In the genomic region with DNA sequence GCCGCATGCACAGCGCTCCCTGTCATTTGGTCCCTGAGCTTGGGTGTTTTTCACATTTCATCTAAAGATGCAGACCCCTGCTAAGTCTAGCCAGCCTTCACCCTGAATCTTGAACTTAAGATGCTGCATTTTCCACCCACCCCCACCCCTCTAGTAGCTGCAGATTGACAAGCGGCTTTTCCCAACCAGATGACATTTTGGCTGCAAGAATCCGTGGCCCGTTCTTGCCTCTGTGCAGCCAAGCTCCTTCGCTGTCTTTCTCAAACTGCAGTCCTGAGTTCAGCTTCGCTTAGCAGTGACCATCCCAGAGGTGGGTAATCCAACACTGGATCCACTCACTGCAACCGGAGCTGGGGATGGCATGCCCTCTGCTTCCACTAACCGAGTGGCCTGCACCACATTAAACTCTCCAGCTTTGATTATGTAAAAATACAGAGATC, we compare ENCODE assay signal across 8 cellular contexts. TPM values are rescaled to one million over a fixed set of nuclear protein-coding genes. Genes with fewer than 3 reads are reported as not detected.
DNase-seq lines count a peak whose midpoint lies in the region; TF ChIP-seq lines count a peak whose summit lies in the region.

No MANE protein-coding gene starts in this region.

- WGBS in trophoblast cell (ENCODE audit: extremely low coverage, insufficient coverage, insufficient read length), result no CpG with 5 or more reads among the region's 9 CpGs

- H2AFZ ChIP-seq in trophoblast cell (ENCODE audit: insufficient read depth, low read length, poor library complexity), result peak overlapping the region; percentile 88

- peaks cover 6% of the 10 kb centered on the region for H3K79me1 ChIP-seq in trophoblast cell (ENCODE audit: low read length)

- no peaks in the 10 kb centered on the region for H3K9me3 ChIP-seq in SJSA1 (replicated peaks)
- no peaks in the 10 kb centered on the region for H3K9me3 ChIP-seq in trophoblast cell (ENCODE audit: insufficient read depth, low read depth, low read length)

- peak overlapping the region; percentile 62 for H2BK5ac ChIP-seq in trophoblast cell (ENCODE audit: low read depth, low read length, poor library complexity)

- peaks cover 13% of the 10 kb centered on the region for H3K36me3 ChIP-seq in SJSA1
- no peaks in the 10 kb centered on the region for H3K36me3 ChIP-seq in trophoblast cell (ENCODE audit: control insufficient read depth in 1 of 2, insufficient read depth in 2 of 2, low read length in 2 of 2)

- TF ChIP-seq CTCF in fibroblast of mammary gland (conservative IDR thresholded peaks at IDR 0.05; ENCODE audit: control insufficient read depth, insufficient read depth, low read depth, low read length), result no peak

- peaks cover 31% of the 10 kb centered on the region for H3K4me1 ChIP-seq in SJSA1 (replicated peaks)
- H3K4me1 ChIP-seq in trophoblast cell (ENCODE audit: control insufficient read depth in 1 of 2, insufficient read depth in 2 of 2, low read length in 2 of 2), result peaks cover 6 to 9% of the 10 kb centered on the region in 2 experiments

- peak overlapping the region; percentile 91 for H4K12ac ChIP-seq in trophoblast cell (ENCODE audit: low read depth, low read length)

- peak overlapping the region; percentile 65 for H3K4me2 ChIP-seq in trophoblast cell (ENCODE audit: low read length)

- H3K27me3 ChIP-seq in SJSA1 (replicated peaks) (no peaks in the 10 kb centered on the region), trophoblast cell (ENCODE audit: insufficient read depth, low read length) (no peaks in the 10 kb centered on the region)

- peak overlapping the region; percentile 41 for H2BK12ac ChIP-seq in trophoblast cell (ENCODE audit: low read length)

- no peak overlapping the region for H2BK120ac ChIP-seq in trophoblast cell (ENCODE audit: insufficient read depth, low read length, poor library complexity)

- H3K18ac ChIP-seq in trophoblast cell (ENCODE audit: low read length), result peak overlapping the region; percentile 83

- H4K91ac ChIP-seq in trophoblast cell (ENCODE audit: low read depth, low read length), result peak overlapping the region; percentile 91

- H3K23ac ChIP-seq in trophoblast cell (ENCODE audit: low read length), result no peak overlapping the region

- H3K4me3 ChIP-seq in SJSA1 (peak overlapping the region; percentile 85), fibroblast of mammary gland (ENCODE audit: control insufficient read depth, low read depth, low read length) (peak overlapping the region; percentile 30), trophoblast cell (ENCODE audit: low read depth, low read length) (peak overlapping the region; percentile 25)

- peak overlapping the region; percentile 97 for H4K8ac ChIP-seq in trophoblast cell (ENCODE audit: low read depth, low read length)

- H3K4ac ChIP-seq in trophoblast cell (ENCODE audit: low read depth, low read length), result no peak overlapping the region

- H3K27ac ChIP-seq in SJSA1, result peak overlapping the region; percentile 77
- H3K27ac ChIP-seq in trophoblast cell (ENCODE audit: low read depth, low read length), result peak overlapping the region; percentile 57

- peak; percentile 27 for DNase-seq in GM03348 (ENCODE audit: low spot score)
- no peak for DNase-seq in SJSA1 (ENCODE audit: low read depth in 1 of 2, low spot score in 2 of 2)
- peak; percentile 5 for DNase-seq in fibroblast of mammary gland (ENCODE audit: low read depth)
- DNase-seq in trophoblast cell, result peak in 1 of 2 donors; percentile 10
- DNase-seq in NCI-H2029 treated with DMSO at 0.1 percent for 48 hours (lab: John Stamatoyannopoulos, UW), result no peak
- DNase-seq in MV-4-11 (lab: John Stamatoyannopoulos, UW), result no peak
- DNase-seq in superior temporal gyrus (ENCODE audit: extremely low spot score), result no peak
- DNase-seq in stimulated activated CD4-positive, alpha-beta T cell treated with anti-CD3 and anti-CD28 coated beads, Interleukin-4, amount 100 ng/mL, for 4 hours, result no peak

- H3K9ac ChIP-seq in trophoblast cell (ENCODE audit: low read length), result peak overlapping the region; percentile 50

- H3K79me2 ChIP-seq in trophoblast cell (ENCODE audit: control insufficient read depth, insufficient read depth, low read length, poor library complexity), result peaks cover 2% of the 10 kb centered on the region

- H2AK5ac ChIP-seq in trophoblast cell (ENCODE audit: low read length), result no peak overlapping the region

- peak overlapping the region; percentile 90 for H3K14ac ChIP-seq in trophoblast cell (ENCODE audit: low read length)

RNA-seq across cellular contexts. Expression of a gene that starts 0.8 kb away (rescaled TPM):
- total RNA-seq in SJSA1 (2014; rRNA removed; shearing (Covaris generic)), result 29.5 and 35.9 TPM in 2 replicates
- polyA plus RNA-seq in trophoblast cell (2013), result 18.7 and 19.4 TPM in 2 replicates

Comparison
In these comparisons a context has a peak if more than half of its experiments do, and no peak if none do; other contexts are left out.
1. DNase-seq: peak in GM03348 (single experiment) and fibroblast of mammary gland (single experiment); none in SJSA1 (0 of 2), NCI-H2029 treated with DMSO at 0.1 percent for 48 hours (single experiment), MV-4-11 (single experiment), superior temporal gyrus (single experiment) and stimulated activated CD4-positive, alpha-beta T cell treated with anti-CD3 and anti-CD28 coated beads, Interleukin-4, amount 100 ng/mL, for 4 hours (0 of 2).
2. H3K4me3 ChIP-seq: peak in every context shown above with its lines; median percentile 85 in SJSA1; 30 in fibroblast of mammary gland; 25 in trophoblast cell.